1 cellular context compared by ENCODE assay signal in genomic region chr18:24014986-24015896, GRCh38.
A peak's percentile ranks its signal among the peaks of the same experiment; 100 is the strongest.
TF ChIP-seq lines count a peak whose summit lies in the region.

No MANE protein-coding gene starts in this region.

TF ChIP-seq in HepG2, 621 proteins besides CTCF, POLR2A, EP300 and RAD21 (continued from another document and continues in another):
- TF ChIP-seq ZNF407 (CRISPR knock-in tag; IDR thresholded peaks at IDR 0.05; ENCODE audit: not compliant biosample characterization) (peak; percentile 46), MYPOP (CRISPR knock-in tag; IDR thresholded peaks at IDR 0.05) (peak; percentile 57; the same call in 1 of the 2 replicates), ZNF224 (CRISPR knock-in tag; IDR thresholded peaks at IDR 0.05) (0 out of 2 replicates have a peak, but pooled peaks have one; percentile 51), ZC3H4 (CRISPR knock-in tag; IDR thresholded peaks at IDR 0.05; ENCODE audit: borderline replicate concordance) (no peak), ZNF883 (CRISPR knock-in tag; IDR thresholded peaks at IDR 0.05; ENCODE audit: not compliant biosample characterization) (peak; percentile 34), ZNF572 (CRISPR knock-in tag; IDR thresholded peaks at IDR 0.05) (no peak), AKNA (CRISPR knock-in tag; IDR thresholded peaks at IDR 0.05; ENCODE audit: borderline replicate concordance) (no peak), ZNF30 (CRISPR knock-in tag; IDR thresholded peaks at IDR 0.05) (0 out of 2 replicates have a peak, but pooled peaks have one; percentile 28), CBX1 (IDR thresholded peaks at IDR 0.05; ENCODE audit: low read depth) (no peak), RBFOX2 (IDR thresholded peaks at IDR 0.05; ENCODE audit: low read depth, low read length) (peak; percentile 24), SOX13 (IDR thresholded peaks at IDR 0.05) (no peak), SOX13 (CRISPR knock-in tag; conservative IDR thresholded peaks at IDR 0.05 in 1 of 2, IDR thresholded peaks at IDR 0.05 in 1 of 2) (peak in 1 of 2 experiments; percentile 59; a peak in 2 of 4 replicates), HDAC1 (CRISPR knock-in tag; IDR thresholded peaks at IDR 0.05) (peak; percentile 54; the same call in 1 of the 2 replicates), ZBTB14 (CRISPR knock-in tag; IDR thresholded peaks at IDR 0.05) (no peak), FOXP1 (IDR thresholded peaks at IDR 0.05) (no peak), FOXP1 (CRISPR knock-in tag; IDR thresholded peaks at IDR 0.05) (no peak), THYN1 (CRISPR knock-in tag; IDR thresholded peaks at IDR 0.05; ENCODE audit: borderline replicate concordance, low read depth) (no peak), TAF1 (CRISPR knock-in tag; IDR thresholded peaks at IDR 0.05) (peak; percentile 17; the same call in 1 of the 2 replicates), ZNF33B (CRISPR knock-in tag; IDR thresholded peaks at IDR 0.05) (peak; percentile 85; the same call in 1 of the 2 replicates), GABPB1 (CRISPR knock-in tag; IDR thresholded peaks at IDR 0.05) (peak; percentile 59), ZNF598 (CRISPR knock-in tag; IDR thresholded peaks at IDR 0.05; ENCODE audit: borderline replicate concordance) (peak; percentile 71; the same call in 1 of the 2 replicates), ZNF441 (CRISPR knock-in tag; IDR thresholded peaks at IDR 0.05; ENCODE audit: borderline replicate concordance) (peak; percentile 95)
- TF ChIP-seq, protein P1, sequence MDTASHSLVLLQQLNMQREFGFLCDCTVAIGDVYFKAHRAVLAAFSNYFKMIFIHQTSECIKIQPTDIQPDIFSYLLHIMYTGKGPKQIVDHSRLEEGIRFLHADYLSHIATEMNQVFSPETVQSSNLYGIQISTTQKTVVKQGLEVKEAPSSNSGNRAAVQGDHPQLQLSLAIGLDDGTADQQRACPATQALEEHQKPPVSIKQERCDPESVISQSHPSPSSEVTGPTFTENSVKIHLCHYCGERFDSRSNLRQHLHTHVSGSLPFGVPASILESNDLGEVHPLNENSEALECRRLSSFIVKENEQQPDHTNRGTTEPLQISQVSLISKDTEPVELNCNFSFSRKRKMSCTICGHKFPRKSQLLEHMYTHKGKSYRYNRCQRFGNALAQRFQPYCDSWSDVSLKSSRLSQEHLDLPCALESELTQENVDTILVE (CRISPR knock-in tag; IDR thresholded peaks at IDR 0.05): no peak
- TF ChIP-seq, protein P2, sequence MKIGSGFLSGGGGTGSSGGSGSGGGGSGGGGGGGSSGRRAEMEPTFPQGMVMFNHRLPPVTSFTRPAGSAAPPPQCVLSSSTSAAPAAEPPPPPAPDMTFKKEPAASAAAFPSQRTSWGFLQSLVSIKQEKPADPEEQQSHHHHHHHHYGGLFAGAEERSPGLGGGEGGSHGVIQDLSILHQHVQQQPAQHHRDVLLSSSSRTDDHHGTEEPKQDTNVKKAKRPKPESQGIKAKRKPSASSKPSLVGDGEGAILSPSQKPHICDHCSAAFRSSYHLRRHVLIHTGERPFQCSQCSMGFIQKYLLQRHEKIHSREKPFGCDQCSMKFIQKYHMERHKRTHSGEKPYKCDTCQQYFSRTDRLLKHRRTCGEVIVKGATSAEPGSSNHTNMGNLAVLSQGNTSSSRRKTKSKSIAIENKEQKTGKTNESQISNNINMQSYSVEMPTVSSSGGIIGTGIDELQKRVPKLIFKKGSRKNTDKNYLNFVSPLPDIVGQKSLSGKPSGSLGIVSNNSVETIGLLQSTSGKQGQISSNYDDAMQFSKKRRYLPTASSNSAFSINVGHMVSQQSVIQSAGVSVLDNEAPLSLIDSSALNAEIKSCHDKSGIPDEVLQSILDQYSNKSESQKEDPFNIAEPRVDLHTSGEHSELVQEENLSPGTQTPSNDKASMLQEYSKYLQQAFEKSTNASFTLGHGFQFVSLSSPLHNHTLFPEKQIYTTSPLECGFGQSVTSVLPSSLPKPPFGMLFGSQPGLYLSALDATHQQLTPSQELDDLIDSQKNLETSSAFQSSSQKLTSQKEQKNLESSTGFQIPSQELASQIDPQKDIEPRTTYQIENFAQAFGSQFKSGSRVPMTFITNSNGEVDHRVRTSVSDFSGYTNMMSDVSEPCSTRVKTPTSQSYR (CRISPR knock-in tag; IDR thresholded peaks at IDR 0.05; ENCODE audit: borderline replicate concordance): 0 out of 2 replicates have a peak, but pooled peaks have one; percentile 40
- TF ChIP-seq, protein P3, sequence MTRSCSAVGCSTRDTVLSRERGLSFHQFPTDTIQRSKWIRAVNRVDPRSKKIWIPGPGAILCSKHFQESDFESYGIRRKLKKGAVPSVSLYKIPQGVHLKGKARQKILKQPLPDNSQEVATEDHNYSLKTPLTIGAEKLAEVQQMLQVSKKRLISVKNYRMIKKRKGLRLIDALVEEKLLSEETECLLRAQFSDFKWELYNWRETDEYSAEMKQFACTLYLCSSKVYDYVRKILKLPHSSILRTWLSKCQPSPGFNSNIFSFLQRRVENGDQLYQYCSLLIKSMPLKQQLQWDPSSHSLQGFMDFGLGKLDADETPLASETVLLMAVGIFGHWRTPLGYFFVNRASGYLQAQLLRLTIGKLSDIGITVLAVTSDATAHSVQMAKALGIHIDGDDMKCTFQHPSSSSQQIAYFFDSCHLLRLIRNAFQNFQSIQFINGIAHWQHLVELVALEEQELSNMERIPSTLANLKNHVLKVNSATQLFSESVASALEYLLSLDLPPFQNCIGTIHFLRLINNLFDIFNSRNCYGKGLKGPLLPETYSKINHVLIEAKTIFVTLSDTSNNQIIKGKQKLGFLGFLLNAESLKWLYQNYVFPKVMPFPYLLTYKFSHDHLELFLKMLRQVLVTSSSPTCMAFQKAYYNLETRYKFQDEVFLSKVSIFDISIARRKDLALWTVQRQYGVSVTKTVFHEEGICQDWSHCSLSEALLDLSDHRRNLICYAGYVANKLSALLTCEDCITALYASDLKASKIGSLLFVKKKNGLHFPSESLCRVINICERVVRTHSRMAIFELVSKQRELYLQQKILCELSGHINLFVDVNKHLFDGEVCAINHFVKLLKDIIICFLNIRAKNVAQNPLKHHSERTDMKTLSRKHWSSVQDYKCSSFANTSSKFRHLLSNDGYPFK (CRISPR knock-in tag; IDR thresholded peaks at IDR 0.05; ENCODE audit: borderline replicate concordance): no peak
- TF ChIP-seq, protein P4, sequence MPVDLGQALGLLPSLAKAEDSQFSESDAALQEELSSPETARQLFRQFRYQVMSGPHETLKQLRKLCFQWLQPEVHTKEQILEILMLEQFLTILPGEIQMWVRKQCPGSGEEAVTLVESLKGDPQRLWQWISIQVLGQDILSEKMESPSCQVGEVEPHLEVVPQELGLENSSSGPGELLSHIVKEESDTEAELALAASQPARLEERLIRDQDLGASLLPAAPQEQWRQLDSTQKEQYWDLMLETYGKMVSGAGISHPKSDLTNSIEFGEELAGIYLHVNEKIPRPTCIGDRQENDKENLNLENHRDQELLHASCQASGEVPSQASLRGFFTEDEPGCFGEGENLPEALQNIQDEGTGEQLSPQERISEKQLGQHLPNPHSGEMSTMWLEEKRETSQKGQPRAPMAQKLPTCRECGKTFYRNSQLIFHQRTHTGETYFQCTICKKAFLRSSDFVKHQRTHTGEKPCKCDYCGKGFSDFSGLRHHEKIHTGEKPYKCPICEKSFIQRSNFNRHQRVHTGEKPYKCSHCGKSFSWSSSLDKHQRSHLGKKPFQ (CRISPR knock-in tag; IDR thresholded peaks at IDR 0.05; ENCODE audit: insufficient replicate concordance): peak; percentile 37
